28 cellular contexts compared by ENCODE assay signal in the genomic region with DNA sequence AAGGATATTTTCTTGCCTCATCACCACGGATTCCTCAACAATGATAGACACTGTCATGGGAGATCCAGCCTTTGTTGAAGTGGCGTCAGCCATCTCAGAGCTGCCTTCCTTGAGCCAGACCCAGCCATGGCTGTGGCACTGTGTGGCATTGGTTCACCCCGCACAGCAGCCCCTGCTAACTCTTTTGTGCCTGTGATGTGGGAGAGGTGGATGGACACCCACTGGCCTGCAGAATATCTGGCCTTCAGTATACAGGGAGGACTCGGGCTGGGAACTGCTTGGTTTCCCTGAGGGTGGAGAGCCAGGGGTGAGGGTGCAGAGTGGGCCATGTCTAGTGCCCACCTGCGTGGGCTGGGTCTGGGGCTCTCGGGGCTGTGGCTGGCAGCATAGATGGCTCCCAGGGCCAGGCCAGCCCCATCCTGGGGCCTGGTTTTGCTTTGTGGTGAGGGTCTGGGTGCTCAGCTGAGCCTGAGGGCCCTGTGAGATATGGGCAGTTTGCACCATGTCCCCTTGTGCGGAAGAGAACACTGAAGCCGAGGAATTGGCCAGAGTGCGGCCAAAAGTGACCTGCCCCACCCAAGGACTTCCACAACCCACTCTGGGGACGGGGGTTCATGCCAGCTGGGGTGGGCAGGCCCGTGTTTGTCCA. TPM values are rescaled to one million over a fixed set of nuclear protein-coding genes. Genes with fewer than 3 reads are reported as not detected.
"Had no signal": no experiment of that assay in that cellular context is flagged by ENCODE, and none has a peak within 500 bp of the region (broad histone marks: within the 10 kb centered on the region; RNA-seq: fewer than 3 reads in every experiment).

No MANE protein-coding gene starts in this region.

- H3K36me3 ChIP-seq: cardiac muscle cell, left ventricle myocardium inferior, ovary, right lobe of liver, stomach, suprapubic skin, tibial nerve, vagina had no signal

- H3K27me3 ChIP-seq: body of pancreas, ovary, vagina had no signal

- H2AFZ ChIP-seq: hepatocyte had no signal

- H3K9me3 ChIP-seq: body of pancreas, ovary, psoas muscle, right lobe of liver, stomach, suprapubic skin, vagina had no signal

- H3K4me1 ChIP-seq: psoas muscle, right lobe of liver had no signal

- H3K27ac ChIP-seq: body of pancreas, cardiac muscle cell, hepatocyte, left ventricle myocardium inferior, ovary, psoas muscle, right lobe of liver, skin epidermis, stomach, suprapubic skin, tibial nerve, vagina had no signal

- H3K4me2 ChIP-seq: hepatocyte had no signal

- H3K79me2 ChIP-seq: hepatocyte had no signal

- H3K4me3 ChIP-seq: body of pancreas, cardiac muscle cell, hepatocyte, left ventricle myocardium inferior, ovary, psoas muscle, right lobe of liver, skin epidermis, stomach, suprapubic skin, tibial nerve, vagina had no signal

- DNase-seq: activated CD4-positive, alpha-beta T cell treated with anti-CD3 and anti-CD28 coated beads, Interleukin-2, amount 50 U/mL, for 4 hours; activated gamma-delta T cell; activated T-cell treated with anti-CD3 and anti-CD28 coated beads, Interleukin-2, amount 50 U/mL, for 72 hours; anterior cingulate cortex; body of pancreas; dermis blood vessel endothelial cell; effector CD8-positive, alpha-beta T cell; foreskin melanocyte; immature natural killer cell; left ventricle myocardium inferior; mammary epithelial cell; midbrain; ovary; psoas muscle; stimulated activated CD4-positive, alpha-beta T cell treated with anti-CD3 and anti-CD28 coated beads, Interleukin-2, amount 100 ng/mL, for 24 hours; stomach; T-helper 9 cell had no signal

- ATAC-seq: activated T-cell treated with anti-CD3 and anti-CD28 coated beads, Interleukin-2, amount 50 U/mL, for 72 hours; body of pancreas; natural killer cell treated with Interleukin-12 subunit alpha and Interleukin-12 subunit beta and Interleukin-15 and Interleukin-18, amount 100 ng/mL, for 72 hours; psoas muscle; right lobe of liver; SK-N-SH treated with all-trans-retinoic acid at 6 μM for 48 hours; stimulated activated effector memory CD8-positive, alpha-beta T cell treated with anti-CD3 and anti-CD28 coated beads, Interleukin-12 subunit alpha, Interleukin-12 subunit beta, amount 100 ng/mL, for 72 hours; WTC11 had no signal

RNA-seq across cellular contexts. Expression of gene CLDN5, which starts 6.2 kb away (rescaled TPM):
- total RNA-seq: mammary epithelial cell; natural killer cell treated with Interleukin-12 subunit alpha and Interleukin-12 subunit beta and Interleukin-15 and Interleukin-18, amount 100 ng/mL, for 72 hours had no signal

RNA-seq across cellular contexts. Expression of gene CDC45, which starts 38.3 kb away (rescaled TPM):
- total RNA-seq: body of pancreas had no signal
